In genomic region chr10:108352771-108353170, GRCh38 we compare ENCODE assay signal across 18 cellular contexts.
A peak's percentile ranks its signal among the peaks of the same experiment; 100 is the strongest.
DNase-seq lines count a peak whose midpoint lies in the region; ATAC-seq and TF ChIP-seq lines count a peak whose summit lies in the region.
"Had no signal": no experiment of that assay in that cellular context is flagged by ENCODE, and none has a peak within 500 bp of the region (broad histone marks: within the 10 kb centered on the region; RNA-seq: fewer than 3 reads in every experiment).

No MANE protein-coding gene starts in this region.

- H3K9ac ChIP-seq in SK-N-SH: no peak overlapping the region

- H3K9me3 ChIP-seq in SK-N-SH (no peaks in the 10 kb centered on the region), gastrocnemius medialis (no peaks in the 10 kb centered on the region)
- H3K9me3 ChIP-seq: A549 had no signal

- H3K27me3 ChIP-seq in SK-N-SH (ENCODE audit: insufficient read depth) (no peaks in the 10 kb centered on the region), gastrocnemius medialis (no peaks in the 10 kb centered on the region)

- DNase-seq in SK-N-SH: no peak
- peak; percentile 9 for DNase-seq in M059J (ENCODE audit: low read depth)
- DNase-seq in fibroblast of villous mesenchyme (ENCODE audit: low read depth): peak; percentile 38
- no peak for DNase-seq in gastrocnemius medialis
- DNase-seq: ACHN; AML-193; C1 segment of cervical spinal cord; Calu3; CD4-positive, alpha-beta memory T cell; COR-L47; DMS53; DMS79 treated with DMSO at 0.1 percent for 48 hours; H9 had no signal

- WGBS in SK-N-SH (ENCODE audit: low lambda C conversion rate): 23% methylated on average over 2 of the region's 2 CpGs

- H4K20me1 ChIP-seq in SK-N-SH (ENCODE audit: insufficient read depth): no peaks in the 10 kb centered on the region

- in situ Hi-C loops in gastrocnemius medialis (cut with MboI; ENCODE audit: low sequenced_read_pairs in 4 of 4): no loop called here

- H3K4me3 ChIP-seq in SK-N-SH (ENCODE audit: low read depth in 2 of 2, low read length in 1 of 2) (no peak overlapping the region), fibroblast of villous mesenchyme (ENCODE audit: low read depth, low read length) (no peak overlapping the region), gastrocnemius medialis (no peak overlapping the region)
- H3K4me3 ChIP-seq: A549 had no signal

- H3K36me3 ChIP-seq in SK-N-SH (replicated peaks in 1 of 2; ENCODE audit: control insufficient read depth in 1 of 2, insufficient read depth in 2 of 2, low read length in 1 of 2) (no peaks in the 10 kb centered on the region), gastrocnemius medialis (no peaks in the 10 kb centered on the region)

- no peak overlapping the region for H3K4me2 ChIP-seq in SK-N-SH
- H3K4me2 ChIP-seq: A549 had no signal

- CTCF ChIA-PET in SK-N-SH (lab: Yijun Ruan, JAX): no interaction called here

- intact Hi-C loops in gastrocnemius medialis (cut with DNase I; ENCODE audit: low total_unique reads): no loop called here

- no peak for TF ChIP-seq EP300 in SK-N-SH (IDR thresholded peaks at IDR 0.05; ENCODE audit: borderline replicate concordance in 1 of 2, low read depth in 1 of 2, low read length in 1 of 2)

- ATAC-seq in SK-N-SH treated with all-trans-retinoic acid at 6 μM for 48 hours (peak; percentile 40; the same call in 1 of the 3 replicates), gastrocnemius medialis (no peak), HG03095 (IDR thresholded peaks at IDR 0.05; ENCODE audit: unreplicated experiment) (no peak)
- ATAC-seq: A549, HCT116 had no signal

- no peak for TF ChIP-seq RAD21 in SK-N-SH (IDR thresholded peaks at IDR 0.05; ENCODE audit: low read length)

- no peaks in the 10 kb centered on the region for H3K9me2 ChIP-seq in SK-N-SH

- TF ChIP-seq CTCF in SK-N-SH (IDR thresholded peaks at IDR 0.05) (no peak), fibroblast of villous mesenchyme (IDR thresholded peaks at IDR 0.05; ENCODE audit: insufficient read depth, low read depth, low read length) (no peak), gastrocnemius medialis (IDR thresholded peaks at IDR 0.05 in 4 of 5, conservative IDR thresholded peaks at IDR 0.05 in 1 of 5) (no peak)

- H2AFZ ChIP-seq in SK-N-SH (ENCODE audit: low read depth): no peak overlapping the region

- H3K4me1 ChIP-seq in SK-N-SH (ENCODE audit: control insufficient read depth in 1 of 2, insufficient read depth in 2 of 2, low read depth in 1 of 2, low read length in 1 of 2) (no peaks in the 10 kb centered on the region), gastrocnemius medialis (no peaks in the 10 kb centered on the region)
- H3K4me1 ChIP-seq: A549 had no signal

- no peak for TF ChIP-seq POLR2A in gastrocnemius medialis (IDR thresholded peaks at IDR 0.05)

- H3K27ac ChIP-seq in SK-N-SH (ENCODE audit: low read depth in 2 of 2, low read length in 1 of 2) (no peak overlapping the region), gastrocnemius medialis (no peak overlapping the region)
- H3K27ac ChIP-seq: 22Rv1, A549 had no signal

- no peaks in the 10 kb centered on the region for H3F3A ChIP-seq in SK-N-SH (replicated peaks; ENCODE audit: insufficient read depth)

- POLR2A ChIA-PET in SK-N-SH (lab: Yijun Ruan, JAX): no interaction called here

- H3K79me2 ChIP-seq in SK-N-SH (ENCODE audit: insufficient read depth): no peaks in the 10 kb centered on the region

TF ChIP-seq in SK-N-SH treated with all-trans-retinoic acid at 6 μM for 48 hours, 23 proteins besides CTCF, POLR2A, EP300 and RAD21:
- TF ChIP-seq TOX (CRISPR knock-in tag; IDR thresholded peaks at IDR 0.05; ENCODE audit: borderline replicate concordance) (peak; percentile 75; the same call in 1 of the 2 replicates), SNAI2 (CRISPR knock-in tag; IDR thresholded peaks at IDR 0.05) (no peak)

TF ChIP-seq in SK-N-SH, 30 proteins besides CTCF, POLR2A, EP300 and RAD21:
- TF ChIP-seq FOXJ3 (CRISPR knock-in tag; IDR thresholded peaks at IDR 0.05) (no peak), GABPA (IDR thresholded peaks at IDR 0.05; ENCODE audit: low read depth) (no peak), TCF12 (IDR thresholded peaks at IDR 0.05) (no peak), TAF1 (IDR thresholded peaks at IDR 0.05; ENCODE audit: borderline replicate concordance, low read depth, low read length) (no peak), TEAD4 (IDR thresholded peaks at IDR 0.05; ENCODE audit: borderline replicate concordance, insufficient read depth) (no peak), CHD2 (IDR thresholded peaks at IDR 0.05; ENCODE audit: low read length, partially characterized antibody) (no peak), MEF2A (IDR thresholded peaks at IDR 0.05; ENCODE audit: borderline replicate concordance, low read depth) (no peak), SMC3 (IDR thresholded peaks at IDR 0.05; ENCODE audit: low read depth, low read length) (no peak), RXRA (IDR thresholded peaks at IDR 0.05; ENCODE audit: borderline replicate concordance, low read depth) (no peak), RCOR1 (IDR thresholded peaks at IDR 0.05; ENCODE audit: low read length) (no peak), ZBTB33 (IDR thresholded peaks at IDR 0.05; ENCODE audit: borderline replicate concordance, low read depth) (no peak), GATA2 (CRISPR knock-in tag; IDR thresholded peaks at IDR 0.05) (no peak), SIN3A (IDR thresholded peaks at IDR 0.05; ENCODE audit: borderline replicate concordance, low read depth, low read length) (no peak), ELF1 (IDR thresholded peaks at IDR 0.05) (no peak)
- TF ChIP-seq, protein P1, sequence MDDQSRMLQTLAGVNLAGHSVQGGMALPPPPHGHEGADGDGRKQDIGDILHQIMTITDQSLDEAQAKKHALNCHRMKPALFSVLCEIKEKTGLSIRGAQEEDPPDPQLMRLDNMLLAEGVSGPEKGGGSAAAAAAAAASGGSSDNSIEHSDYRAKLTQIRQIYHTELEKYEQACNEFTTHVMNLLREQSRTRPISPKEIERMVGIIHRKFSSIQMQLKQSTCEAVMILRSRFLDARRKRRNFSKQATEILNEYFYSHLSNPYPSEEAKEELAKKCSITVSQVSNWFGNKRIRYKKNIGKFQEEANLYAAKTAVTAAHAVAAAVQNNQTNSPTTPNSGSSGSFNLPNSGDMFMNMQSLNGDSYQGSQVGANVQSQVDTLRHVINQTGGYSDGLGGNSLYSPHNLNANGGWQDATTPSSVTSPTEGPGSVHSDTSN (IDR thresholded peaks at IDR 0.05): no peak
- TF ChIP-seq, protein P2, sequence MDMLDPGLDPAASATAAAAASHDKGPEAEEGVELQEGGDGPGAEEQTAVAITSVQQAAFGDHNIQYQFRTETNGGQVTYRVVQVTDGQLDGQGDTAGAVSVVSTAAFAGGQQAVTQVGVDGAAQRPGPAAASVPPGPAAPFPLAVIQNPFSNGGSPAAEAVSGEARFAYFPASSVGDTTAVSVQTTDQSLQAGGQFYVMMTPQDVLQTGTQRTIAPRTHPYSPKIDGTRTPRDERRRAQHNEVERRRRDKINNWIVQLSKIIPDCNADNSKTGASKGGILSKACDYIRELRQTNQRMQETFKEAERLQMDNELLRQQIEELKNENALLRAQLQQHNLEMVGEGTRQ (IDR thresholded peaks at IDR 0.05; ENCODE audit: borderline replicate concordance, low read depth, low read length): no peak
TF ChIP-seq in SK-N-SH: peak in this region for 0.

Comparison
In these comparisons a context has a peak if more than half of its experiments do, and no peak if none do; other contexts are left out.
1. DNase-seq: peak in M059J (single experiment) and fibroblast of villous mesenchyme (single experiment); none in SK-N-SH (single experiment) and gastrocnemius medialis (0 of 2).